17 cellular contexts compared by ENCODE assay signal in the genomic region with DNA sequence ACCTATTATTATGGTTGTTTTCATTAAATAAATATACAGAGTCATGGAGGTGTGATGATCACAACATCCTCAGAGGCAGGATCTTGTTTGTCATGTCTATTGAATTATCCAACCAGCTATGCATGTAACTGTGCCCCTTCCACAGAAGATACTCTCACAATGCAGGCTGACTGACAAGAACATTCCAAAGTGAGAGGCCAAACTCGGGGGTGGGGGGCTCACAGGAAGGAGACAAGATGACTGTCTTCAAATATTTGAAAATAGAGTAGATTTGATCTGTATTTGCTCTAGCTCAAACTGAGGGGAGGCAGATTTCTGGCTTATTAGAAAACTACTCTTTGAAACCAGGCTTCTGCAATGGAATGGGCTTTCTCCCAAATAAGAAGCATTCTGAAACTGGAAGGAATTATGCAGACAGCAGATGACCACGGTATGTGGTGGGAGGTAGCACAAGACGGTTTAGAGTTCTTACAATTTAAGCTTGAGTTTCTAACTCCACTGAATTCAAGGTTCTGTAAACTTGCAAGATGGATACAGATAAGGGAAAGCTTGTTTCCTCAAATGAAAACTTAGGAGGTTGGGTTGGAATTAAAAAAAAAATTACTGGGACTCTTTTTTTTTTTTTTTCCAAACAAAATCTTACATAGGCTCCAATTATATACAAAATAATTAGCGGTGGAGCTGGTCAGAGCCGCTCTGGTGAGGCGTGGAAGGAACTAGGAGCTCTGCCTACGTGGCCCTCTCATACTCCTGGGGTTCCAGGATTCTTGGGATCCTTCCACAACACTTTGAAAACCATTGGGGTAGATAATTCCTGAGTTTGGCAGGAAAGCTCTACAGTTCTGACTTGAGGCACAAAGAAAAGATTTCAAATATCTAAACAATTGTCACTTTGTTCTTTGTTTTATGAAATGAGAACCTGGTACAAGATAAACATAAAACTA.
DNase-seq lines count a peak whose midpoint lies in the region; ATAC-seq and TF ChIP-seq lines count a peak whose summit lies in the region.
"Had no signal": no experiment of that assay in that cellular context is flagged by ENCODE, and none has a peak within 500 bp of the region (broad histone marks: within the 10 kb centered on the region; RNA-seq: fewer than 3 reads in every experiment).

No MANE protein-coding gene starts in this region.

- in situ Hi-C loops in G401 (cut with HindIII; ENCODE audit: low sequenced_read_pairs) = no loop called here

- intact Hi-C loops in sciatic nerve (cut with DNase I) = no loop called here

- ATAC-seq in sciatic nerve (peak; percentile 60), GM21576 (IDR thresholded peaks at IDR 0.05; ENCODE audit: unreplicated experiment) (no peak), GM18873 (IDR thresholded peaks at IDR 0.05; ENCODE audit: low FRiP score, unreplicated experiment) (no peak), HG03108 (IDR thresholded peaks at IDR 0.05; ENCODE audit: unreplicated experiment) (no peak)

- DNase-seq in G401 (ENCODE audit: low spot score) = peak; percentile 37
- DNase-seq in amniotic epithelial cell (ENCODE audit: low read depth) = peak; percentile 65
- peak; percentile 65 for DNase-seq in fibroblast of mammary gland (ENCODE audit: low read depth)
- no peak for DNase-seq in sciatic nerve (ENCODE audit: low spot score)
- no peak for DNase-seq in activated T-cell treated with anti-CD3 and anti-CD28 coated beads for 4 hours
- DNase-seq: BE2C; midbrain; NCI-H1694; NCI-H526 treated with DMSO at 0.1 percent for 48 hours; Peyer's patch; stimulated activated CD4-positive, alpha-beta T cell treated with anti-CD3 and anti-CD28 coated beads, Interleukin-4, amount 100 ng/mL, for 24 hours had no signal

- no peak for TF ChIP-seq CTCF in fibroblast of mammary gland (conservative IDR thresholded peaks at IDR 0.05; ENCODE audit: control insufficient read depth, insufficient read depth, low read depth, low read length)

- no peak overlapping the region for H3K4me3 ChIP-seq in fibroblast of mammary gland (ENCODE audit: control insufficient read depth, low read depth, low read length)
- H3K4me3 ChIP-seq: HAP-1, Peyer's patch, sigmoid colon, thoracic aorta had no signal

Comparison
In these comparisons a context has a peak if more than half of its experiments do, and no peak if none do; other contexts are left out.
1. DNase-seq: peak in G401 (single experiment), amniotic epithelial cell (single experiment) and fibroblast of mammary gland (single experiment); none in sciatic nerve (single experiment) and activated T-cell treated with anti-CD3 and anti-CD28 coated beads for 4 hours (single experiment).